In genomic region chr2:158255257-158255656, GRCh38 we compare ENCODE assay signal across 1 cellular context.
TF ChIP-seq lines count a peak whose summit lies in the region.

No MANE protein-coding gene starts in this region.

TF ChIP-seq in GM23338, 12 proteins besides CTCF, POLR2A, EP300 and RAD21 (continued from another document):
- no peak for TF ChIP-seq ZNF462 (CRISPR knock-in tag; IDR thresholded peaks at IDR 0.05)
- TF ChIP-seq STAT1 (IDR thresholded peaks at IDR 0.05; ENCODE audit: unreplicated experiment), result no peak
- TF ChIP-seq ZNF331 (CRISPR knock-in tag; IDR thresholded peaks at IDR 0.05; ENCODE audit: low read depth), result no peak
- no peak for TF ChIP-seq CREB1 (CRISPR knock-in tag; IDR thresholded peaks at IDR 0.05; ENCODE audit: low read depth)
- TF ChIP-seq EZH2 (IDR thresholded peaks at IDR 0.05; ENCODE audit: low read depth, unreplicated experiment), result no peak
- no peak for TF ChIP-seq ZNF114 (CRISPR knock-in tag; IDR thresholded peaks at IDR 0.05)
